8 cellular contexts compared by ENCODE assay signal in the genomic region with DNA sequence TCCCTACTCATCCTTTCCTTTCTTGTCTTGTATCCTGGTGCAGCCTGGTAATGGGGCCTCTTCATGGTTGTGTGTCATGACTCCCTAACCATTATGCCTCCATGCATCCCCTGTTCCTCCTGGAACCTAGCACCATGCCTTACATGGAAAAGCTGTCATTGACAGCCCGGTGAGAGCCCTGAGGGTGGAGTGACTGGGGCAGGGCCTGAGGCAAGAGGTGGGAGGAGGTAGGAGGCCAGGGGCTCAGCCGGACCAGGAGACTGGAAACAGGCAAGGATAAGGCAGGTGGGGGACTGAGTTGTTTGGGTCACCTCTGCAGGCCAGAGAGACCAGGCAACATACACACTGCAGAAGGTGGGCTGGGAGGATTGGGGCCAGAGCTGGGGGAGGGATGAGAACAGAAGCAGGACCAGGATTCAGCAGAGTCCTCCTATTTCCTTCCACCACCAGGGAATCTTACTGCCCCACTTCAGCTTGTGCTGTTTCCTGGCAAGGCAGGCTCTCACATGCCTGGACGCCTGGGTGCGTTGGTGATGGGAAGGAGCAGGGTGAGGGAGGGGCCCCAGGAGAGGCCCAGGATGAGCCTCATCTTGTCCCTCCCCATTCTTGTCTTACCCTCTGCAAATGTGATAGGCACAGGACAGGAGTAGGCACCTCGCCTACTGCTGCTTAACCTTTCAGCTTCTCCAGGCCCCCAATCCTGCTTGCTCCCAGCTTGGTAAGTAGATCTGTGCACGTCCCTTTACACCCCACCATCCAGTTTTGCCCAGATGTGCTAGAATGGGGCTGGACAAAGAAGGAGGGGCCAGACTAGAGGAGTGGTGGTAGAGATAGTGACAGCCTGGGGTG. TPM values are rescaled to one million over a fixed set of nuclear protein-coding genes. Genes with fewer than 3 reads are reported as not detected.
A peak's percentile ranks its signal among the peaks of the same experiment; 100 is the strongest.
DNase-seq lines count a peak whose midpoint lies in the region; ATAC-seq and TF ChIP-seq lines count a peak whose summit lies in the region.

A gene with protein sequence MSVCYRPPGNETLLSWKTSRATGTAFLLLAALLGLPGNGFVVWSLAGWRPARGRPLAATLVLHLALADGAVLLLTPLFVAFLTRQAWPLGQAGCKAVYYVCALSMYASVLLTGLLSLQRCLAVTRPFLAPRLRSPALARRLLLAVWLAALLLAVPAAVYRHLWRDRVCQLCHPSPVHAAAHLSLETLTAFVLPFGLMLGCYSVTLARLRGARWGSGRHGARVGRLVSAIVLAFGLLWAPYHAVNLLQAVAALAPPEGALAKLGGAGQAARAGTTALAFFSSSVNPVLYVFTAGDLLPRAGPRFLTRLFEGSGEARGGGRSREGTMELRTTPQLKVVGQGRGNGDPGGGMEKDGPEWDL (plus strand): TSS at position 603 of the 849 bp plus-strand sequence. CDS start 525 bp downstream, outside the sequence.

- POLR2A ChIA-PET in BJ (lab: Charles Lee) = interaction anchor here (1.1 kb wide), 1 partner anchor 114 kb away, joined by 3 read pairs; a partner anchor contains a TSS

- H3K4me3 ChIP-seq in BJ (ENCODE audit: low read depth, low read length) = peak within 1 kb of the TSS; percentile 25
- peak within 1 kb of the TSS; percentile 84 for H3K4me3 ChIP-seq in coronary artery

- H3K4me1 Mint-ChIP-seq in IgD-negative memory B cell (peaks cover 21 to 45% (median 39%) of the 10 kb centered on the region in 3 donors), naive B cell (peaks cover 51 to 69% (median 65%) of the 10 kb centered on the region in 3 donors)

- H3K27ac ChIP-seq in coronary artery = peak within 1 kb of the TSS; percentile 25 to 88

- H3K36me3 Mint-ChIP-seq in IgD-negative memory B cell (peaks cover 2% of the 10 kb centered on the region), naive B cell (peaks cover 8 to 13% of the 10 kb centered on the region in 2 donors)

- H3K27me3 Mint-ChIP-seq in IgD-negative memory B cell (no peaks in the 10 kb centered on the region), naive B cell (no peaks in the 10 kb centered on the region)

- DNase-seq in BJ (ENCODE audit: low read depth) (no peak), coronary artery (ENCODE audit: low spot score) (no peak), naive B cell (no peak), islet precursor cell (no peak), inferior parietal cortex (ENCODE audit: extremely low spot score) (no peak), NCI-H1436 treated with DMSO at 0.1 percent for 48 hours (lab: John Stamatoyannopoulos, UW) (no peak)

- no peaks in the 10 kb centered on the region for H3K27me3 ChIP-seq in BJ (ENCODE audit: control insufficient read depth, insufficient read depth, low read length)

- ATAC-seq in naive B cell (ENCODE audit: low read depth in 2 of 2) (no peak), GM19455 (IDR thresholded peaks at IDR 0.05; ENCODE audit: unreplicated experiment) (no peak)

- peak within 1 kb of the TSS; percentile 92 to 93 (median 92) for H3K27ac Mint-ChIP-seq in IgD-negative memory B cell
- H3K27ac Mint-ChIP-seq in naive B cell = peak within 1 kb of the TSS; percentile 78 to 93 (median 90)

- peak within 1 kb of the TSS; percentile 38 to 93 (median 85) for H3K4me3 Mint-ChIP-seq in IgD-negative memory B cell
- peak within 1 kb of the TSS; percentile 78 to 88 (median 83) for H3K4me3 Mint-ChIP-seq in naive B cell

- TF ChIP-seq CTCF in BJ (IDR thresholded peaks at IDR 0.05; ENCODE audit: insufficient read depth, low read depth, low read length) (no peak), coronary artery (IDR thresholded peaks at IDR 0.05) (no peak)

- CTCF ChIA-PET in BJ (lab: Yijun Ruan, JAX) = interaction anchor here (0.7 to 8.0 kb wide), 20 partner anchors 9 to 252 kb away, joined by 3 to 107 read pairs (median 6); a partner anchor contains a TSS

- no peaks in the 10 kb centered on the region for H3K9me3 Mint-ChIP-seq in IgD-negative memory B cell
- H3K9me3 Mint-ChIP-seq in naive B cell = no peaks in the 10 kb centered on the region

- H3K36me3 ChIP-seq in BJ (ENCODE audit: control insufficient read depth, insufficient read depth, low read length) = peaks cover 12% of the 10 kb centered on the region

RNA-seq across cellular contexts. Expression of the gene that starts here (rescaled TPM):
- polyA plus RNA-seq in BJ (2011; rRNA removed) = 0.98 and 1.6 TPM in 2 replicates
- polyA minus RNA-seq in BJ (2011; rRNA and poly(A)+ RNA removed) = 1.2 and 2.5 TPM in 2 replicates
- polyA plus RNA-seq in IgD-negative memory B cell = 0.97 TPM
- polyA plus RNA-seq in naive B cell (ENCODE audit: low read depth in 6 of 6) = 1 to 10 TPM in 1 of 6 donors, under 1 TPM in 5; 0.28 to 1.2 (median 0.69) TPM
